In genomic region chr20:48406462-48407235, GRCh38 we compare ENCODE assay signal across 2 cellular contexts.
A peak's percentile ranks its signal among the peaks of the same experiment; 100 is the strongest.
TF ChIP-seq lines count a peak whose summit lies in the region.

No MANE protein-coding gene starts in this region.

TF ChIP-seq in GM23338, 12 proteins besides CTCF, POLR2A, EP300 and RAD21 (continued from another document):
- TF ChIP-seq, protein P1, sequence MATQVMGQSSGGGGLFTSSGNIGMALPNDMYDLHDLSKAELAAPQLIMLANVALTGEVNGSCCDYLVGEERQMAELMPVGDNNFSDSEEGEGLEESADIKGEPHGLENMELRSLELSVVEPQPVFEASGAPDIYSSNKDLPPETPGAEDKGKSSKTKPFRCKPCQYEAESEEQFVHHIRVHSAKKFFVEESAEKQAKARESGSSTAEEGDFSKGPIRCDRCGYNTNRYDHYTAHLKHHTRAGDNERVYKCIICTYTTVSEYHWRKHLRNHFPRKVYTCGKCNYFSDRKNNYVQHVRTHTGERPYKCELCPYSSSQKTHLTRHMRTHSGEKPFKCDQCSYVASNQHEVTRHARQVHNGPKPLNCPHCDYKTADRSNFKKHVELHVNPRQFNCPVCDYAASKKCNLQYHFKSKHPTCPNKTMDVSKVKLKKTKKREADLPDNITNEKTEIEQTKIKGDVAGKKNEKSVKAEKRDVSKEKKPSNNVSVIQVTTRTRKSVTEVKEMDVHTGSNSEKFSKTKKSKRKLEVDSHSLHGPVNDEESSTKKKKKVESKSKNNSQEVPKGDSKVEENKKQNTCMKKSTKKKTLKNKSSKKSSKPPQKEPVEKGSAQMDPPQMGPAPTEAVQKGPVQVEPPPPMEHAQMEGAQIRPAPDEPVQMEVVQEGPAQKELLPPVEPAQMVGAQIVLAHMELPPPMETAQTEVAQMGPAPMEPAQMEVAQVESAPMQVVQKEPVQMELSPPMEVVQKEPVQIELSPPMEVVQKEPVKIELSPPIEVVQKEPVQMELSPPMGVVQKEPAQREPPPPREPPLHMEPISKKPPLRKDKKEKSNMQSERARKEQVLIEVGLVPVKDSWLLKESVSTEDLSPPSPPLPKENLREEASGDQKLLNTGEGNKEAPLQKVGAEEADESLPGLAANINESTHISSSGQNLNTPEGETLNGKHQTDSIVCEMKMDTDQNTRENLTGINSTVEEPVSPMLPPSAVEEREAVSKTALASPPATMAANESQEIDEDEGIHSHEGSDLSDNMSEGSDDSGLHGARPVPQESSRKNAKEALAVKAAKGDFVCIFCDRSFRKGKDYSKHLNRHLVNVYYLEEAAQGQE (IDR thresholded peaks at IDR 0.05; ENCODE audit: unreplicated experiment): no peak
- TF ChIP-seq POLR2AphosphoS5 (IDR thresholded peaks at IDR 0.05; ENCODE audit: low read depth) (no peak), ZNF331 (CRISPR knock-in tag; IDR thresholded peaks at IDR 0.05; ENCODE audit: low read depth) (no peak), EZH2phosphoT487 (IDR thresholded peaks at IDR 0.05; ENCODE audit: unreplicated experiment) (no peak), STAT1 (IDR thresholded peaks at IDR 0.05; ENCODE audit: unreplicated experiment) (no peak), CREB1 (CRISPR knock-in tag; IDR thresholded peaks at IDR 0.05; ENCODE audit: low read depth) (no peak), EZH2 (IDR thresholded peaks at IDR 0.05; ENCODE audit: low read depth, unreplicated experiment) (no peak), NANOG (IDR thresholded peaks at IDR 0.05; ENCODE audit: borderline replicate concordance) (no peak), JUNB (IDR thresholded peaks at IDR 0.05; ENCODE audit: unreplicated experiment) (no peak)
- TF ChIP-seq, protein P2, sequence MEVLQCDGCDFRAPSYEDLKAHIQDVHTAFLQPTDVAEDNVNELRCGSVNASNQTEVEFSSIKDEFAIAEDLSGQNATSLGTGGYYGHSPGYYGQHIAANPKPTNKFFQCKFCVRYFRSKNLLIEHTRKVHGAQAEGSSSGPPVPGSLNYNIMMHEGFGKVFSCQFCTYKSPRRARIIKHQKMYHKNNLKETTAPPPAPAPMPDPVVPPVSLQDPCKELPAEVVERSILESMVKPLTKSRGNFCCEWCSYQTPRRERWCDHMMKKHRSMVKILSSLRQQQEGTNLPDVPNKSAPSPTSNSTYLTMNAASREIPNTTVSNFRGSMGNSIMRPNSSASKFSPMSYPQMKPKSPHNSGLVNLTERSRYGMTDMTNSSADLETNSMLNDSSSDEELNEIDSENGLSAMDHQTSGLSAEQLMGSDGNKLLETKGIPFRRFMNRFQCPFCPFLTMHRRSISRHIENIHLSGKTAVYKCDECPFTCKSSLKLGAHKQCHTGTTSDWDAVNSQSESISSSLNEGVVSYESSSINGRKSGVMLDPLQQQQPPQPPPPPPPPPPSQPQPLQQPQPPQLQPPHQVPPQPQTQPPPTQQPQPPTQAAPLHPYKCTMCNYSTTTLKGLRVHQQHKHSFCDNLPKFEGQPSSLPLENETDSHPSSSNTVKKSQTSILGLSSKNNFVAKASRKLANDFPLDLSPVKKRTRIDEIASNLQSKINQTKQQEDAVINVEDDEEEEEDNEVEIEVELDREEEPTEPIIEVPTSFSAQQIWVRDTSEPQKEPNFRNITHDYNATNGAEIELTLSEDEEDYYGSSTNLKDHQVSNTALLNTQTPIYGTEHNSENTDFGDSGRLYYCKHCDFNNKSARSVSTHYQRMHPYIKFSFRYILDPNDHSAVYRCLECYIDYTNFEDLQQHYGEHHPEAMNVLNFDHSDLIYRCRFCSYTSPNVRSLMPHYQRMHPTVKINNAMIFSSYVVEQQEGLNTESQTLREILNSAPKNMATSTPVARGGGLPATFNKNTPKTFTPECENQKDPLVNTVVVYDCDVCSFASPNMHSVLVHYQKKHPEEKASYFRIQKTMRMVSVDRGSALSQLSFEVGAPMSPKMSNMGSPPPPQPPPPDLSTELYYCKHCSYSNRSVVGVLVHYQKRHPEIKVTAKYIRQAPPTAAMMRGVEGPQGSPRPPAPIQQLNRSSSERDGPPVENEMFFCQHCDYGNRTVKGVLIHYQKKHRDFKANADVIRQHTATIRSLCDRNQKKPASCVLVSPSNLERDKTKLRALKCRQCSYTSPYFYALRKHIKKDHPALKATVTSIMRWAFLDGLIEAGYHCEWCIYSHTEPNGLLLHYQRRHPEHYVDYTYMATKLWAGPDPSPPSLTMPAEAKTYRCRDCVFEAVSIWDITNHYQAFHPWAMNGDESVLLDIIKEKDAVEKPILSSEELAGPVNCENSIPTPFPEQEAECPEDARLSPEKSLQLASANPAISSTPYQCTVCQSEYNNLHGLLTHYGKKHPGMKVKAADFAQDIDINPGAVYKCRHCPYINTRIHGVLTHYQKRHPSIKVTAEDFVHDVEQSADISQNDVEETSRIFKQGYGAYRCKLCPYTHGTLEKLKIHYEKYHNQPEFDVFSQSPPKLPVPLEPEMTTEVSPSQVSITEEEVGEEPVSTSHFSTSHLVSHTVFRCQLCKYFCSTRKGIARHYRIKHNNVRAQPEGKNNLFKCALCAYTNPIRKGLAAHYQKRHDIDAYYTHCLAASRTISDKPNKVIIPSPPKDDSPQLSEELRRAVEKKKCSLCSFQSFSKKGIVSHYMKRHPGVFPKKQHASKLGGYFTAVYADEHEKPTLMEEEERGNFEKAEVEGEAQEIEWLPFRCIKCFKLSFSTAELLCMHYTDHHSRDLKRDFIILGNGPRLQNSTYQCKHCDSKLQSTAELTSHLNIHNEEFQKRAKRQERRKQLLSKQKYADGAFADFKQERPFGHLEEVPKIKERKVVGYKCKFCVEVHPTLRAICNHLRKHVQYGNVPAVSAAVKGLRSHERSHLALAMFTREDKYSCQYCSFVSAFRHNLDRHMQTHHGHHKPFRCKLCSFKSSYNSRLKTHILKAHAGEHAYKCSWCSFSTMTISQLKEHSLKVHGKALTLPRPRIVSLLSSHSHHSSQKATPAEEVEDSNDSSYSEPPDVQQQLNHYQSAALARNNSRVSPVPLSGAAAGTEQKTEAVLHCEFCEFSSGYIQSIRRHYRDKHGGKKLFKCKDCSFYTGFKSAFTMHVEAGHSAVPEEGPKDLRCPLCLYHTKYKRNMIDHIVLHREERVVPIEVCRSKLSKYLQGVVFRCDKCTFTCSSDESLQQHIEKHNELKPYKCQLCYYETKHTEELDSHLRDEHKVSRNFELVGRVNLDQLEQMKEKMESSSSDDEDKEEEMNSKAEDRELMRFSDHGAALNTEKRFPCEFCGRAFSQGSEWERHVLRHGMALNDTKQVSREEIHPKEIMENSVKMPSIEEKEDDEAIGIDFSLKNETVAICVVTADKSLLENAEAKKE (CRISPR knock-in tag; IDR thresholded peaks at IDR 0.05): no peak
- TF ChIP-seq, protein P3, sequence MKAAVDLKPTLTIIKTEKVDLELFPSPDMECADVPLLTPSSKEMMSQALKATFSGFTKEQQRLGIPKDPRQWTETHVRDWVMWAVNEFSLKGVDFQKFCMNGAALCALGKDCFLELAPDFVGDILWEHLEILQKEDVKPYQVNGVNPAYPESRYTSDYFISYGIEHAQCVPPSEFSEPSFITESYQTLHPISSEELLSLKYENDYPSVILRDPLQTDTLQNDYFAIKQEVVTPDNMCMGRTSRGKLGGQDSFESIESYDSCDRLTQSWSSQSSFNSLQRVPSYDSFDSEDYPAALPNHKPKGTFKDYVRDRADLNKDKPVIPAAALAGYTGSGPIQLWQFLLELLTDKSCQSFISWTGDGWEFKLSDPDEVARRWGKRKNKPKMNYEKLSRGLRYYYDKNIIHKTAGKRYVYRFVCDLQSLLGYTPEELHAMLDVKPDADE (IDR thresholded peaks at IDR 0.05): no peak

TF ChIP-seq in K562, 482 proteins besides CTCF, POLR2A, EP300 and RAD21 (continued from another document):
- TF ChIP-seq CUX1 (CRISPR knock-in tag; IDR thresholded peaks at IDR 0.05): no peak
- TF ChIP-seq ZKSCAN3 (CRISPR knock-in tag; IDR thresholded peaks at IDR 0.05): no peak
- no peak for TF ChIP-seq SMAD4 (CRISPR knock-in tag; conservative IDR thresholded peaks at IDR 0.05)
- TF ChIP-seq FIP1L1 (IDR thresholded peaks at IDR 0.05; ENCODE audit: low read depth, low read length, poor library complexity, severe bottlenecking): no peak
- no peak for TF ChIP-seq SAFB2 (IDR thresholded peaks at IDR 0.05; ENCODE audit: borderline replicate concordance, low read depth, low read length, severe bottlenecking)
- TF ChIP-seq CREM (IDR thresholded peaks at IDR 0.05; ENCODE audit: low read depth): peak; percentile 61
- TF ChIP-seq ZNF699 (CRISPR knock-in tag; IDR thresholded peaks at IDR 0.05; ENCODE audit: insufficient replicate concordance): no peak
- no peak for TF ChIP-seq NCOA6 (IDR thresholded peaks at IDR 0.05)
- no peak for TF ChIP-seq CSDE1 (IDR thresholded peaks at IDR 0.05)
- TF ChIP-seq TAF1 (IDR thresholded peaks at IDR 0.05; ENCODE audit: control insufficient read depth, extremely low read depth, insufficient read depth, low read length, severe bottlenecking): no peak
- TF ChIP-seq, protein P4, sequence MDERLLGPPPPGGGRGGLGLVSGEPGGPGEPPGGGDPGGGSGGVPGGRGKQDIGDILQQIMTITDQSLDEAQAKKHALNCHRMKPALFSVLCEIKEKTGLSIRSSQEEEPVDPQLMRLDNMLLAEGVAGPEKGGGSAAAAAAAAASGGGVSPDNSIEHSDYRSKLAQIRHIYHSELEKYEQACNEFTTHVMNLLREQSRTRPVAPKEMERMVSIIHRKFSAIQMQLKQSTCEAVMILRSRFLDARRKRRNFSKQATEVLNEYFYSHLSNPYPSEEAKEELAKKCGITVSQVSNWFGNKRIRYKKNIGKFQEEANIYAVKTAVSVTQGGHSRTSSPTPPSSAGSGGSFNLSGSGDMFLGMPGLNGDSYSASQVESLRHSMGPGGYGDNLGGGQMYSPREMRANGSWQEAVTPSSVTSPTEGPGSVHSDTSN (CRISPR knock-in tag; IDR thresholded peaks at IDR 0.05; ENCODE audit: low read depth): peak; percentile 41; the same call in 1 of the 2 replicates
- TF ChIP-seq, protein P4 (tag; conservative IDR thresholded peaks at IDR 0.05; ENCODE audit: low read depth): peak; percentile 90
- no peak for TF ChIP-seq LCOR (CRISPR knock-in tag; IDR thresholded peaks at IDR 0.05)
- no peak for TF ChIP-seq SIX5 (IDR thresholded peaks at IDR 0.05; ENCODE audit: borderline replicate concordance in 1 of 2, insufficient read depth in 1 of 2, low read depth in 1 of 2, low read length in 2 of 2)
- TF ChIP-seq ATF1 (CRISPR knock-in tag; IDR thresholded peaks at IDR 0.05): no peak
- TF ChIP-seq ATF1 (tag; IDR thresholded peaks at IDR 0.05): peak; percentile 40
- no peak for TF ChIP-seq TRIM24 (IDR thresholded peaks at IDR 0.05)
- no peak for TF ChIP-seq CBX5 (IDR thresholded peaks at IDR 0.05; ENCODE audit: borderline replicate concordance, low read depth)
- peak; percentile 88 for TF ChIP-seq MEIS2 (IDR thresholded peaks at IDR 0.05; ENCODE audit: partially characterized antibody)
- TF ChIP-seq CAMTA2 (CRISPR knock-in tag; conservative IDR thresholded peaks at IDR 0.05): no peak
- no peak for TF ChIP-seq OTX1 (CRISPR knock-in tag; IDR thresholded peaks at IDR 0.05)
- no peak for TF ChIP-seq ZZZ3 (IDR thresholded peaks at IDR 0.05)
- no peak for TF ChIP-seq RBBP5 (IDR thresholded peaks at IDR 0.05; ENCODE audit: borderline replicate concordance, insufficient read depth, low read length, poor library complexity, severe bottlenecking)
- TF ChIP-seq ZNF23 (CRISPR knock-in tag; IDR thresholded peaks at IDR 0.05): no peak
- TF ChIP-seq FOXJ2 (tag; IDR thresholded peaks at IDR 0.05): no peak
